ENCODE assay signal across 19 cellular contexts in genomic region chr16:83045790-83046189, GRCh38.
DNase-seq lines count a peak whose midpoint lies in the region; ATAC-seq, FAIRE-seq and TF ChIP-seq lines count a peak whose summit lies in the region.
"Had no signal": no experiment of that assay in that cellular context is flagged by ENCODE, and none has a peak within 500 bp of the region (broad histone marks: within the 10 kb centered on the region; RNA-seq: fewer than 3 reads in every experiment).

No MANE protein-coding gene starts in this region.

- FAIRE-seq in small intestine (lab: Jason Lieb, UNC): no peak
- FAIRE-seq: GM12878, GM18507, H1 had no signal

- H3K27me3 ChIP-seq in right lobe of liver: no peaks in the 10 kb centered on the region
- no peaks in the 10 kb centered on the region for H3K27me3 ChIP-seq in small intestine (ENCODE audit: control insufficient read depth in 2 of 2, insufficient read depth in 2 of 2, low read length in 2 of 2)
- H3K27me3 ChIP-seq in tibial artery: no peaks in the 10 kb centered on the region
- no peaks in the 10 kb centered on the region for H3K27me3 ChIP-seq in stomach

- peaks cover 0 to 6% (median 0%) of the 10 kb centered on the region in 4 donors for H3K4me1 ChIP-seq in right lobe of liver
- no peaks in the 10 kb centered on the region for H3K4me1 ChIP-seq in small intestine (ENCODE audit: control insufficient read depth in 2 of 2, insufficient read depth in 1 of 2, low read depth in 1 of 2, low read length in 1 of 2)
- no peaks in the 10 kb centered on the region for H3K4me1 ChIP-seq in tibial artery
- H3K4me1 ChIP-seq in stomach: no peaks in the 10 kb centered on the region

- no peak for TF ChIP-seq EP300 in stomach (IDR thresholded peaks at IDR 0.05)

- no peak for TF ChIP-seq POLR2A in right lobe of liver (IDR thresholded peaks at IDR 0.05)
- TF ChIP-seq POLR2A in stomach (IDR thresholded peaks at IDR 0.05): no peak

- ATAC-seq in right lobe of liver (peak; percentile 87 to 99 (median 92)), GM21619 (IDR thresholded peaks at IDR 0.05; ENCODE audit: unreplicated experiment) (no peak)
- ATAC-seq: GM12878 had no signal

- H3K27ac ChIP-seq in right lobe of liver (no peak overlapping the region), small intestine (ENCODE audit: low read depth in 1 of 2, low read length in 1 of 2) (no peak overlapping the region), tibial artery (no peak overlapping the region), stomach (no peak overlapping the region)
- H3K27ac ChIP-seq: GM23248 had no signal

- H3K36me3 ChIP-seq in right lobe of liver (no peaks in the 10 kb centered on the region), small intestine (ENCODE audit: control insufficient read depth in 2 of 2, insufficient read depth in 2 of 2, low read length in 2 of 2) (no peaks in the 10 kb centered on the region), tibial artery (no peaks in the 10 kb centered on the region), stomach (no peaks in the 10 kb centered on the region)

- DNase-seq in cerebellar cortex (ENCODE audit: low spot score): peak; percentile 87
- peak; percentile 66 for DNase-seq in cerebellum (ENCODE audit: low spot score)
- DNase-seq in right lobe of liver: peak; percentile 31 to 80 (median 71)
- peak; percentile 14 for DNase-seq in small intestine
- DNase-seq in tibial artery: no peak
- DNase-seq in stomach: no peak
- DNase-seq: Calu3; CD4-positive, alpha-beta memory T cell; COR-L47; DMS53; DMS79 treated with DMSO at 0.1 percent for 48 hours; GDM1; GM23248; H7; HCEC 1CT had no signal

- H3K4me3 ChIP-seq in right lobe of liver (no peak overlapping the region), small intestine (ENCODE audit: low read depth in 1 of 2, low read length in 2 of 2) (no peak overlapping the region), tibial artery (no peak overlapping the region), stomach (no peak overlapping the region)
- H3K4me3 ChIP-seq: GM12878, GM23248 had no signal

- intact Hi-C loops in right lobe of liver (cut with DNase I) (no loop called here), tibial artery (cut with DNase I; ENCODE audit: low total_unique reads) (no loop called here), stomach (cut with DNase I; ENCODE audit: low total_unique reads) (no loop called here)

- H3K9me3 ChIP-seq in right lobe of liver (no peaks in the 10 kb centered on the region), small intestine (ENCODE audit: control insufficient read depth, low read depth) (no peaks in the 10 kb centered on the region), tibial artery (no peaks in the 10 kb centered on the region), stomach (peaks cover 0 to 11% (median 2%) of the 10 kb centered on the region in 4 donors)

- TF ChIP-seq CTCF in right lobe of liver (IDR thresholded peaks at IDR 0.05) (no peak), tibial artery (IDR thresholded peaks at IDR 0.05) (no peak), stomach (IDR thresholded peaks at IDR 0.05) (no peak)

Comparison
In these comparisons a context has a peak if more than half of its experiments do, and no peak if none do; other contexts are left out.
1. DNase-seq: peak in cerebellar cortex (single experiment), cerebellum (single experiment), right lobe of liver (3 of 3) and small intestine (single experiment); none in tibial artery (0 of 2) and stomach (single experiment).